Comparison of ENCODE assay signal across 18 cellular contexts in genomic region chr20:48126227-48126740, GRCh38.
DNase-seq lines count a peak whose midpoint lies in the region; ATAC-seq and TF ChIP-seq lines count a peak whose summit lies in the region.
"Had no signal": no experiment of that assay in that cellular context is flagged by ENCODE, and none has a peak within 500 bp of the region (broad histone marks: within the 10 kb centered on the region; RNA-seq: fewer than 3 reads in every experiment).

No MANE protein-coding gene starts in this region.

- no peak overlapping the region for H3K27ac ChIP-seq in foreskin keratinocyte
- H3K27ac ChIP-seq in spleen: no peak overlapping the region
- H3K27ac ChIP-seq: KMS-11 had no signal

- TF ChIP-seq POLR2A in spleen (IDR thresholded peaks at IDR 0.05): no peak

- ATAC-seq in foreskin keratinocyte: no peak
- ATAC-seq: CD8-positive, alpha-beta T cell; PC-3; T-helper 17 cell had no signal

- H3K9me3 Mint-ChIP-seq in CD14-positive monocyte: peaks cover 0 to 4% (median 0%) of the 10 kb centered on the region in 7 donors
- H3K9me3 Mint-ChIP-seq: CD8-positive, alpha-beta T cell had no signal

- no peak overlapping the region for H3K4me3 ChIP-seq in spleen
- H3K4me3 ChIP-seq: MG63 had no signal

- H3K9me3 ChIP-seq in spleen: no peaks in the 10 kb centered on the region
- H3K9me3 ChIP-seq: MG63 had no signal

- H3K4me3 Mint-ChIP-seq in CD14-positive monocyte: no peak overlapping the region
- H3K4me3 Mint-ChIP-seq: B cell; CD8-positive, alpha-beta T cell; H9; T-helper 17 cell had no signal

- WGBS in spleen, 5 donors: 40 to 62% (median 58%) methylated on average over 8 of the region's 8 CpGs

- no peaks in the 10 kb centered on the region for H3K36me3 Mint-ChIP-seq in CD14-positive monocyte
- H3K36me3 Mint-ChIP-seq: CD8-positive, alpha-beta T cell had no signal

- TF ChIP-seq CTCF in foreskin keratinocyte (conservative IDR thresholded peaks at IDR 0.05) (peak; percentile 2), spleen (IDR thresholded peaks at IDR 0.05 in 8 of 11, conservative IDR thresholded peaks at IDR 0.05 in 3 of 11) (no peak), CD14-positive monocyte (IDR thresholded peaks at IDR 0.05) (no peak)

- DNase-seq in activated effector memory CD4-positive, alpha-beta T cell treated with anti-CD3 and anti-CD28 coated beads, Interleukin-2, amount 50 U/mL, for 16 hours: peak; percentile 17
- DNase-seq in activated effector memory CD4-positive, alpha-beta T cell treated with Interleukin-2 at 50 U/mL for 16 hours: no peak
- peak; percentile 20 for DNase-seq in MV-4-11 (lab: John Stamatoyannopoulos, UW)
- DNase-seq in foreskin keratinocyte: no peak
- DNase-seq in spleen: peak; percentile 47
- no peak for DNase-seq in NCI-H524 treated with DMSO at 0.1 percent for 48 hours (lab: John Stamatoyannopoulos, UW)
- DNase-seq in CD14-positive monocyte (ENCODE audit: low spot score): no peak
- no peak for DNase-seq in AML-193 (lab: John Stamatoyannopoulos, UW)
- DNase-seq: CD8-positive, alpha-beta T cell; H9; MG63; NCI-H1930; NCI-H226; NCI-H69; PC-3; T-helper 17 cell had no signal

- peaks cover 0 to 8% (median 6%) of the 10 kb centered on the region in 3 donors for H3K27me3 Mint-ChIP-seq in CD14-positive monocyte (ENCODE audit: low read depth in 3 of 3)

- H3K4me1 ChIP-seq in foreskin keratinocyte (peaks cover 4% of the 10 kb centered on the region), spleen (peaks cover 0 to 8% (median 0%) of the 10 kb centered on the region in 6 donors)

- H3K27me3 ChIP-seq in foreskin keratinocyte: no peaks in the 10 kb centered on the region
- H3K27me3 ChIP-seq in spleen (replicated peaks in 1 of 7): peaks cover 0 to 11% (median 0%) of the 10 kb centered on the region in 7 donors

- intact Hi-C loops in spleen (cut with DNase I; ENCODE audit: low total_unique reads): no loop called here
- intact Hi-C loops in CD14-positive monocyte (cut with micrococcal nuclease): no loop called here

- no peak overlapping the region for H3K27ac Mint-ChIP-seq in CD14-positive monocyte
- H3K27ac Mint-ChIP-seq: B cell; CD8-positive, alpha-beta T cell; H9; T-helper 17 cell had no signal

- no peaks in the 10 kb centered on the region for H3K36me3 ChIP-seq in spleen
- H3K36me3 ChIP-seq: MG63 had no signal

- no peaks in the 10 kb centered on the region for H3K4me1 Mint-ChIP-seq in CD14-positive monocyte
- H3K4me1 Mint-ChIP-seq: B cell, T-helper 17 cell had no signal

Comparison
In these comparisons a context has a peak if more than half of its experiments do, and no peak if none do; other contexts are left out.
1. DNase-seq: peak in activated effector memory CD4-positive, alpha-beta T cell treated with anti-CD3 and anti-CD28 coated beads, Interleukin-2, amount 50 U/mL, for 16 hours (single experiment), MV-4-11 (single experiment) and spleen (single experiment); none in activated effector memory CD4-positive, alpha-beta T cell treated with Interleukin-2 at 50 U/mL for 16 hours (single experiment), foreskin keratinocyte (0 of 2), NCI-H524 treated with DMSO at 0.1 percent for 48 hours (single experiment), CD14-positive monocyte (single experiment) and AML-193 (0 of 2).